Comparison of ENCODE assay signal across 29 cellular contexts in the genomic region with DNA sequence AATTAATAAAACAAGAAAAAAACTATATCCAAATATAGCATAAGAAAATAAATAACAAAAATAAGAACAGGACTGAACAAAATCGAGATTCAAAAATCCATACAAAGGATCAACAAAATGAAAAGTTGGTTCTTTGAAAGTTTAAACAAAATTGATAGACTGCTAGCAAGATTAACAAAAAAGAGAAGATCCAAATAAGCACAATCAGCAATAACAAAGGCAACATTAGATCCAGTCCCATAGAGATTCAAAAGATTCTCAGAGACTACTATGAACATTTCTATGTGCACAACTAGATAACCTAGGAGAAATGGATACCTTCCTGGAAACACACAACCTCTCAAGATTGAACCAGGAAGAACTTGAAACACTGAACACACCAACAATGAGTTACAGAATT.
"Had no signal": no experiment of that assay in that cellular context is flagged by ENCODE, and none has a peak within 500 bp of the region (broad histone marks: within the 10 kb centered on the region; RNA-seq: fewer than 3 reads in every experiment).

No MANE protein-coding gene starts in this region.

- H3K4me3 ChIP-seq: stomach, suprapubic skin, testis, thoracic aorta, thyroid gland, tibial artery, tibial nerve, transverse colon, upper lobe of left lung, upper lobe of right lung, uterus, vagina had no signal

- H3K4me1 ChIP-seq: stomach, suprapubic skin, testis, thyroid gland, tibial artery, tibial nerve, transverse colon, upper lobe of left lung, upper lobe of right lung, uterus, vagina had no signal

- H3K4me3 Mint-ChIP-seq: stimulated activated effector memory CD8-positive, alpha-beta T cell treated with anti-CD3 and anti-CD28 coated beads, Interleukin-12 subunit alpha, Interleukin-12 subunit beta, amount 100 ng/mL, for 72 hours; stimulated activated memory B cell treated with anti-CD40 and anti-IgM and Interleukin-4, amounts not matched to agents 10 μg/mL and 1 μg/mL and 100 μg/mL, for 72 hours; stimulated activated naive B cell treated with anti-CD40 and anti-IgM and Interleukin-4, amounts not matched to agents 10 μg/mL and 1 μg/mL and 100 μg/mL, for 72 hours; stimulated activated naive CD8-positive, alpha-beta T cell treated with anti-CD3 and anti-CD28 coated beads, Interleukin-15, amount 100 ng/mL, for 72 hours; stimulated activated naive CD8-positive, alpha-beta T cell treated with anti-CD3 and anti-CD28 coated beads, Interleukin-15, Interleukin-2, amounts not matched to agents 100 ng/mL and 50 ng/mL, for 24 hours; type B pancreatic cell had no signal

- DNase-seq: stimulated activated CD4-positive, alpha-beta T cell treated with anti-CD3 and anti-CD28 coated beads, Interleukin-2, amount 100 ng/mL, for 48 hours; stimulated activated CD4-positive, alpha-beta T cell treated with anti-CD3 and anti-CD28 coated beads, Interleukin-4, amount 100 ng/mL, for 1 hour; stimulated activated CD4-positive, alpha-beta T cell treated with anti-CD3 and anti-CD28 coated beads, Interleukin-4, amount 100 ng/mL, for 24 hours; stimulated activated CD4-positive, alpha-beta T cell treated with anti-CD3 and anti-CD28 coated beads, Interleukin-4, amount 100 ng/mL, for 4 hours; stimulated activated CD8-positive, alpha-beta memory T cell treated with anti-CD3 and anti-CD28 coated beads, Interleukin-4, amount 100 ng/mL, for 48 hours; stimulated activated naive B cell treated with anti-CD40 and anti-IgM and Interleukin-4, amounts not matched to agents 10 μg/mL and 1 μg/mL and 100 μg/mL, for 72 hours; stimulated activated naive CD4-positive, alpha-beta T cell; stimulated activated naive CD4-positive, alpha-beta T cell treated with Interleukin-2 at 50 U/mL for 16 hours; stimulated activated naive CD8-positive, alpha-beta T cell treated with anti-CD3 and anti-CD28 coated beads, Interleukin-15, amount 100 ng/mL, for 72 hours; stimulated activated naive CD8-positive, alpha-beta T cell treated with anti-CD3 and anti-CD28 coated beads, Interleukin-15, Interleukin-2, amounts not matched to agents 100 U/mL and 50 U/mL, for 24 hours; stomach; substantia nigra; testis; thyroid gland; tibial artery; transverse colon; trophoblast cell; upper lobe of left lung; upper lobe of right lung; uterus had no signal

- FAIRE-seq: urothelium cell line had no signal

- ATAC-seq: stimulated activated effector memory CD8-positive, alpha-beta T cell treated with anti-CD3 and anti-CD28 coated beads, Interleukin-12 subunit alpha, Interleukin-12 subunit beta, amount 100 ng/mL, for 72 hours; stimulated activated memory B cell treated with anti-CD40 and anti-IgM and Interleukin-4, amounts not matched to agents 10 μg/mL and 1 μg/mL and 100 μg/mL, for 72 hours; stimulated activated naive B cell treated with anti-CD40 and anti-IgM and Interleukin-4, amounts not matched to agents 10 μg/mL and 1 μg/mL and 100 μg/mL, for 72 hours; stimulated activated naive CD8-positive, alpha-beta T cell treated with anti-CD3 and anti-CD28 coated beads, Interleukin-15, amount 100 ng/mL, for 72 hours; stimulated activated naive CD8-positive, alpha-beta T cell treated with anti-CD3 and anti-CD28 coated beads, Interleukin-15, Interleukin-2, amounts not matched to agents 100 U/mL and 50 U/mL, for 24 hours; upper lobe of right lung had no signal

- H3K9me3 Mint-ChIP-seq: type B pancreatic cell had no signal

- H3K9me3 ChIP-seq: suprapubic skin, testis, thoracic aorta, thyroid gland, tibial artery, tibial nerve, transverse colon, upper lobe of left lung, vagina had no signal

- H3K36me3 ChIP-seq: stomach, suprapubic skin, thoracic aorta, thyroid gland, tibial artery, tibial nerve, transverse colon, upper lobe of left lung, upper lobe of right lung, uterus, vagina had no signal

- H3K27me3 ChIP-seq: stomach, suprapubic skin, testis, thyroid gland, tibial artery, tibial nerve, transverse colon, upper lobe of left lung, upper lobe of right lung, uterus, vagina had no signal

- H3K27ac Mint-ChIP-seq: stimulated activated effector memory CD8-positive, alpha-beta T cell treated with anti-CD3 and anti-CD28 coated beads, Interleukin-12 subunit alpha, Interleukin-12 subunit beta, amount 100 ng/mL, for 72 hours; stimulated activated memory B cell treated with anti-CD40 and anti-IgM and Interleukin-4, amounts not matched to agents 10 μg/mL and 1 μg/mL and 100 μg/mL, for 72 hours; stimulated activated naive B cell treated with anti-CD40 and anti-IgM and Interleukin-4, amounts not matched to agents 10 μg/mL and 1 μg/mL and 100 μg/mL, for 72 hours; stimulated activated naive CD8-positive, alpha-beta T cell treated with anti-CD3 and anti-CD28 coated beads, Interleukin-15, amount 100 ng/mL, for 72 hours; stimulated activated naive CD8-positive, alpha-beta T cell treated with anti-CD3 and anti-CD28 coated beads, Interleukin-15, Interleukin-2, amounts not matched to agents 100 ng/mL and 50 ng/mL, for 24 hours; type B pancreatic cell had no signal

- H3K4me1 Mint-ChIP-seq: stimulated activated effector memory CD8-positive, alpha-beta T cell treated with anti-CD3 and anti-CD28 coated beads, Interleukin-12 subunit alpha, Interleukin-12 subunit beta, amount 100 ng/mL, for 72 hours; stimulated activated memory B cell treated with anti-CD40 and anti-IgM and Interleukin-4, amounts not matched to agents 10 μg/mL and 1 μg/mL and 100 μg/mL, for 72 hours; stimulated activated naive B cell treated with anti-CD40 and anti-IgM and Interleukin-4, amounts not matched to agents 10 μg/mL and 1 μg/mL and 100 μg/mL, for 72 hours; stimulated activated naive CD8-positive, alpha-beta T cell treated with anti-CD3 and anti-CD28 coated beads, Interleukin-15, amount 100 ng/mL, for 72 hours had no signal

- H3K27me3 Mint-ChIP-seq: stimulated activated memory B cell treated with anti-CD40 and anti-IgM and Interleukin-4, amounts not matched to agents 10 μg/mL and 1 μg/mL and 100 μg/mL, for 72 hours; stimulated activated naive B cell treated with anti-CD40 and anti-IgM and Interleukin-4, amounts not matched to agents 10 μg/mL and 1 μg/mL and 100 μg/mL, for 72 hours; stimulated activated naive CD8-positive, alpha-beta T cell treated with anti-CD3 and anti-CD28 coated beads, Interleukin-15, amount 100 ng/mL, for 72 hours; stimulated activated naive CD8-positive, alpha-beta T cell treated with anti-CD3 and anti-CD28 coated beads, Interleukin-15, Interleukin-2, amounts not matched to agents 100 ng/mL and 50 ng/mL, for 24 hours; type B pancreatic cell had no signal

- H3K27ac ChIP-seq: stomach, suprapubic skin, testis, thoracic aorta, thyroid gland, tibial artery, tibial nerve, transverse colon, upper lobe of left lung, upper lobe of right lung, uterus, vagina had no signal

- H3K36me3 Mint-ChIP-seq: stimulated activated effector memory CD8-positive, alpha-beta T cell treated with anti-CD3 and anti-CD28 coated beads, Interleukin-12 subunit alpha, Interleukin-12 subunit beta, amount 100 ng/mL, for 72 hours; stimulated activated memory B cell treated with anti-CD40 and anti-IgM and Interleukin-4, amounts not matched to agents 10 μg/mL and 1 μg/mL and 100 μg/mL, for 72 hours; stimulated activated naive B cell treated with anti-CD40 and anti-IgM and Interleukin-4, amounts not matched to agents 10 μg/mL and 1 μg/mL and 100 μg/mL, for 72 hours; type B pancreatic cell had no signal
